ENCODE assay signal across 1 cellular context in genomic region chr12:46483572-46484395, GRCh38.
TF ChIP-seq lines count a peak whose summit lies in the region.

No MANE protein-coding gene starts in this region.

TF ChIP-seq in HepG2, 621 proteins besides CTCF, POLR2A, EP300 and RAD21 (continued from another document and continues in another):
- TF ChIP-seq AHDC1 (CRISPR knock-in tag; IDR thresholded peaks at IDR 0.05; ENCODE audit: borderline replicate concordance): peak; percentile 84; the same call in 1 of the 2 replicates
- TF ChIP-seq KAT2B (IDR thresholded peaks at IDR 0.05; ENCODE audit: borderline replicate concordance, low read depth, low read length): no peak
- TF ChIP-seq IRF2 (CRISPR knock-in tag; IDR thresholded peaks at IDR 0.05): peak; percentile 58; the same call in 1 of the 2 replicates
- TF ChIP-seq CREM (IDR thresholded peaks at IDR 0.05): peak; percentile 81
- no peak for TF ChIP-seq CREM (CRISPR knock-in tag; IDR thresholded peaks at IDR 0.05)
- no peak for TF ChIP-seq THAP7 (CRISPR knock-in tag; IDR thresholded peaks at IDR 0.05)
- TF ChIP-seq ZNF530 (CRISPR knock-in tag; IDR thresholded peaks at IDR 0.05; ENCODE audit: low read depth): no peak
- TF ChIP-seq KDM1A (CRISPR knock-in tag; IDR thresholded peaks at IDR 0.05): 0 out of 2 replicates have a peak, but pooled peaks have one; percentile 42
- TF ChIP-seq ZNF646 (CRISPR knock-in tag; IDR thresholded peaks at IDR 0.05): no peak
- TF ChIP-seq ZBTB7B (CRISPR knock-in tag; IDR thresholded peaks at IDR 0.05): peak; percentile 38; the same call in 1 of the 2 replicates
- 0 out of 2 replicates have a peak, but pooled peaks have one; percentile 33 for TF ChIP-seq XBP1 (CRISPR knock-in tag; IDR thresholded peaks at IDR 0.05)
- no peak for TF ChIP-seq ZNF691 (CRISPR knock-in tag; IDR thresholded peaks at IDR 0.05; ENCODE audit: borderline replicate concordance, low read depth)
- peak; percentile 66 for TF ChIP-seq PHF21A (CRISPR knock-in tag; IDR thresholded peaks at IDR 0.05)
- TF ChIP-seq ZNF605 (CRISPR knock-in tag; IDR thresholded peaks at IDR 0.05): no peak
- no peak for TF ChIP-seq ZNF235 (CRISPR knock-in tag; IDR thresholded peaks at IDR 0.05; ENCODE audit: borderline replicate concordance)
- TF ChIP-seq FOXK1 (CRISPR knock-in tag; IDR thresholded peaks at IDR 0.05; ENCODE audit: borderline replicate concordance, low read depth): peak; percentile 67; the same call in 1 of the 2 replicates
- peak; percentile 56; the same call in 1 of the 2 replicates for TF ChIP-seq ZNF292 (CRISPR knock-in tag; IDR thresholded peaks at IDR 0.05; ENCODE audit: borderline replicate concordance, low read depth)
- TF ChIP-seq RERE (CRISPR knock-in tag; IDR thresholded peaks at IDR 0.05; ENCODE audit: low read depth): peak; percentile 78
- no peak for TF ChIP-seq FOXA1 (IDR thresholded peaks at IDR 0.05)
- peak; percentile 71 for TF ChIP-seq FOXA1 (CRISPR knock-in tag; IDR thresholded peaks at IDR 0.05)
- peak; percentile 86 for TF ChIP-seq NFIC (IDR thresholded peaks at IDR 0.05; ENCODE audit: low read length)
- TF ChIP-seq HMG20B (CRISPR knock-in tag; conservative IDR thresholded peaks at IDR 0.05): no peak
- TF ChIP-seq MED8 (CRISPR knock-in tag; IDR thresholded peaks at IDR 0.05; ENCODE audit: insufficient replicate concordance): no peak
- 0 out of 2 replicates have a peak, but pooled peaks have one; percentile 29 for TF ChIP-seq ZNF230 (CRISPR knock-in tag; IDR thresholded peaks at IDR 0.05)
- peak; percentile 84 for TF ChIP-seq NCOR1 (IDR thresholded peaks at IDR 0.05; ENCODE audit: borderline replicate concordance, low read length)
- TF ChIP-seq ZNF205 (CRISPR knock-in tag; IDR thresholded peaks at IDR 0.05): 0 out of 2 replicates have a peak, but pooled peaks have one; percentile 47
- no peak for TF ChIP-seq NR1H2 (CRISPR knock-in tag; IDR thresholded peaks at IDR 0.05; ENCODE audit: borderline replicate concordance, low read depth)
- no peak for TF ChIP-seq ZBTB1 (CRISPR knock-in tag; IDR thresholded peaks at IDR 0.05; ENCODE audit: borderline replicate concordance)
- peak; percentile 45 for TF ChIP-seq DRAP1 (CRISPR knock-in tag; IDR thresholded peaks at IDR 0.05)
- no peak for TF ChIP-seq USF2 (IDR thresholded peaks at IDR 0.05; ENCODE audit: low read depth, low read length)
- TF ChIP-seq USF2 (CRISPR knock-in tag; IDR thresholded peaks at IDR 0.05; ENCODE audit: borderline replicate concordance): no peak
- TF ChIP-seq ZFX (CRISPR knock-in tag; IDR thresholded peaks at IDR 0.05; ENCODE audit: low read depth): peak; percentile 23; the same call in 1 of the 2 replicates
- no peak for TF ChIP-seq SP4 (CRISPR knock-in tag; IDR thresholded peaks at IDR 0.05)
- peak; percentile 58; the same call in 1 of the 2 replicates for TF ChIP-seq CEBPB (IDR thresholded peaks at IDR 0.05; ENCODE audit: borderline replicate concordance, low read depth, low read length)
- no peak for TF ChIP-seq HIVEP1 (CRISPR knock-in tag; IDR thresholded peaks at IDR 0.05)
- 0 out of 2 replicates have a peak, but pooled peaks have one; percentile 20 for TF ChIP-seq ZFP1 (CRISPR knock-in tag; IDR thresholded peaks at IDR 0.05)
- 0 out of 2 replicates have a peak, but pooled peaks have one; percentile 26 for TF ChIP-seq KAT8 (CRISPR knock-in tag; IDR thresholded peaks at IDR 0.05)
- TF ChIP-seq ELF3 (CRISPR knock-in tag; IDR thresholded peaks at IDR 0.05): peak; percentile 69; the same call in 1 of the 2 replicates
